ENCODE assay signal across 8 cellular contexts in the genomic region with DNA sequence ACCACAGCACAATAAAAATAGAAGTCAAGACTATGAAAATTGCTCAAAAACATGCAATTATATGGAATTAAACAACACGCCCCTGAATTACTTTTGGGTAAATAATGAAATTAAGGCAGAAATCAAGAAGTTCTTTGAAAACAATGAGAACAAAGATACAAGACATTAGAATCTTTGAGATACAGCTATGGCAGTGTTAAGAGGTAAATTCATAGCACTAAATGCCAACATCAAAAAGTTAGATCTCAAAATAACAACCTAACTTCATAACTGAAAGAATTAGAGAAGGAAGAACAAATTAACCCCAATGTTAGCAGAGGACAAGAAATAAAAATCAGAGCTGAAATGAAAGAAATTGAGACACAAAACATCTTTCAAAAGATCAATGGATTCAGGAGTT.
"Had no signal": no experiment of that assay in that cellular context is flagged by ENCODE, and none has a peak within 500 bp of the region (broad histone marks: within the 10 kb centered on the region; RNA-seq: fewer than 3 reads in every experiment).

No MANE protein-coding gene starts in this region.

- H3K4me3 ChIP-seq: GM23248, HAP-1 had no signal

- ATAC-seq: HCT116 had no signal

- H3K27ac ChIP-seq: GM23248 had no signal

- H3K4me1 ChIP-seq: HAP-1 had no signal

- FAIRE-seq: HTR-8/SVneo had no signal

- H3K9ac ChIP-seq: GM23248 had no signal

- DNase-seq: GM23248, GOT3, H7, KBM-7 had no signal

- H3K27me3 Mint-ChIP-seq: IgD-negative memory B cell had no signal
